Comparison of ENCODE assay signal across 8 cellular contexts in genomic region chr2:96536445-96537065, GRCh38. TPM values are rescaled to one million over a fixed set of nuclear protein-coding genes. Genes with fewer than 3 reads are reported as not detected.
DNase-seq lines count a peak whose midpoint lies in the region; ATAC-seq lines count a peak whose summit lies in the region.

Gene ARID5A, plus strand, starts transcription at chr2:96536752. Its CDS starts 75 bp downstream, at chr2:96536827.

- no peak within 1 kb of the TSS for H3K18ac ChIP-seq in mesendoderm (ENCODE audit: low read length)

- H3K4me3 ChIP-seq in mesendoderm (ENCODE audit: low read length) = peak within 1 kb of the TSS; percentile 40

- H3K36me3 Mint-ChIP-seq in effector memory CD8-positive, alpha-beta T cell (ENCODE audit: insufficient read depth) = peaks cover 57% of the 10 kb centered on the region

- WGBS in mesendoderm (ENCODE audit: extremely low coverage, insufficient coverage, low lambda C conversion rate) = no CpG with 5 or more reads among the region's 69 CpGs

- peak within 1 kb of the TSS; percentile 99 to 100 for H3K27ac Mint-ChIP-seq in effector memory CD8-positive, alpha-beta T cell

- no peak within 1 kb of the TSS for H4K8ac ChIP-seq in mesendoderm (ENCODE audit: low read depth, low read length)

- H3K23ac ChIP-seq in mesendoderm (ENCODE audit: low read length) = no peak within 1 kb of the TSS

- H4K5ac ChIP-seq in mesendoderm (ENCODE audit: low read length) = no peak within 1 kb of the TSS

- no peak within 1 kb of the TSS for H2BK15ac ChIP-seq in mesendoderm (replicated peaks; ENCODE audit: low read depth)

- ATAC-seq in GM19467 (IDR thresholded peaks at IDR 0.05; ENCODE audit: unreplicated experiment) = peak; percentile 41
- peak; percentile 49 for ATAC-seq in effector memory CD8-positive, alpha-beta T cell (replicated peaks)

- H3K4me1 ChIP-seq in mesendoderm (ENCODE audit: control insufficient read depth, low read depth, low read length) = peaks cover 13% of the 10 kb centered on the region

- H3K4me2 ChIP-seq in mesendoderm (ENCODE audit: low read length) = peak within 1 kb of the TSS; percentile 69

- DNase-seq in COLO829 (ENCODE audit: low spot score) (peak; percentile 79), HS-5 (ENCODE audit: low read depth) (peak; percentile 83), NOMO-1 treated with DMSO at 0.1 percent for 48 hours (lab: John Stamatoyannopoulos, UW; ENCODE audit: unreplicated experiment) (peak; percentile 88), mesendoderm (peak; percentile 95)
- peak; percentile 83 to 85 (median 83) for DNase-seq in effector memory CD8-positive, alpha-beta T cell
- peak; percentile 86 for DNase-seq in stimulated activated CD8-positive, alpha-beta memory T cell treated with anti-CD3 and anti-CD28 coated beads, Interleukin-12 subunit alpha, Interleukin-12 subunit beta, amount 100 ng/mL, for 4 hours (ENCODE audit: low read depth)

- no peaks in the 10 kb centered on the region for H3K36me3 ChIP-seq in mesendoderm (ENCODE audit: control insufficient read depth, insufficient read depth, low read length)

- CTCF ChIA-PET in activated CD8-positive, alpha-beta memory T cell treated with anti-CD3 and anti-CD28 coated beads for 36 hours (lab: Charles Lee) = interaction anchor here (1.3 to 5.2 kb wide), 4 partner anchors 7 to 216 kb away, joined by 4 to 38 read pairs (median 12); no protein-coding TSS in a partner anchor

- no peak within 1 kb of the TSS for H3K27ac ChIP-seq in mesendoderm (ENCODE audit: low read depth, low read length)

- no peak within 1 kb of the TSS for H2BK120ac ChIP-seq in mesendoderm (ENCODE audit: low read depth, low read length)

- H3K4ac ChIP-seq in mesendoderm (ENCODE audit: low read depth, low read length) = no peak within 1 kb of the TSS

- H3K56ac ChIP-seq in mesendoderm (ENCODE audit: low read length) = peak within 1 kb of the TSS; percentile 82

- no peaks in the 10 kb centered on the region for H3K79me2 ChIP-seq in mesendoderm (ENCODE audit: control insufficient read depth, insufficient read depth, low read length)

- H3K4me1 Mint-ChIP-seq in effector memory CD8-positive, alpha-beta T cell (ENCODE audit: low read depth in 2 of 2) = peaks cover 42 to 45% of the 10 kb centered on the region in 2 donors

- H2BK5ac ChIP-seq in mesendoderm (ENCODE audit: low read length) = no peak within 1 kb of the TSS

- no peak within 1 kb of the TSS for H2AK5ac ChIP-seq in mesendoderm (ENCODE audit: low read length)

- peaks cover 3% of the 10 kb centered on the region for H3K27me3 ChIP-seq in mesendoderm (ENCODE audit: insufficient read depth, low read length, poor library complexity)

- H3K79me1 ChIP-seq in mesendoderm (ENCODE audit: low read length) = no peaks in the 10 kb centered on the region

- H3K4me3 Mint-ChIP-seq in effector memory CD8-positive, alpha-beta T cell = peak within 1 kb of the TSS; percentile 97 to 99

- no peaks in the 10 kb centered on the region for H3K27me3 Mint-ChIP-seq in effector memory CD8-positive, alpha-beta T cell

- POLR2A ChIA-PET in activated CD8-positive, alpha-beta memory T cell treated with anti-CD3 and anti-CD28 coated beads for 36 hours (lab: Charles Lee) = interaction anchor here (0.6 to 8.1 kb wide), 6 partner anchors 9 to 243 kb away, joined by 3 to 152 read pairs (median 10); no protein-coding TSS in a partner anchor

- H3K9ac ChIP-seq in mesendoderm (ENCODE audit: low read length) = peak within 1 kb of the TSS; percentile 68

- H3K9me3 Mint-ChIP-seq in effector memory CD8-positive, alpha-beta T cell = no peaks in the 10 kb centered on the region

RNA-seq across cellular contexts. Expression of gene ARID5A, which starts in this region (rescaled TPM):
- total RNA-seq in activated CD8-positive, alpha-beta memory T cell treated with anti-CD3 and anti-CD28 coated beads for 36 hours = 100 to 1,000 TPM; 111 to 112 TPM
- 5.5 TPM for polyA plus RNA-seq in mesendoderm (2013, experiment 1 of 2)
- 5.2 TPM for polyA plus RNA-seq in mesendoderm (2013, experiment 2 of 2)
